Comparison of ENCODE assay signal across 8 cellular contexts in genomic region chr22:45240137-45240809, GRCh38. TPM values are rescaled to one million over a fixed set of nuclear protein-coding genes. Genes with fewer than 3 reads are reported as not detected.
DNase-seq lines count a peak whose midpoint lies in the region; ATAC-seq and TF ChIP-seq lines count a peak whose summit lies in the region.

No MANE protein-coding gene starts in this region.

- peak overlapping the region; percentile 92 for H3K27ac Mint-ChIP-seq in stimulated activated effector memory CD8-positive, alpha-beta T cell treated with anti-CD3 and anti-CD28 coated beads, Interleukin-12 subunit alpha, Interleukin-12 subunit beta, amount 100 ng/mL, for 72 hours

- no peaks in the 10 kb centered on the region for H3K9me3 ChIP-seq in SJCRH30 (replicated peaks)
- H3K9me3 ChIP-seq in mammary epithelial cell (replicated peaks; ENCODE audit: insufficient read depth, low read length): no peaks in the 10 kb centered on the region
- H3K9me3 ChIP-seq in left lung: no peaks in the 10 kb centered on the region

- H3K36me3 ChIP-seq in SJCRH30 (no peaks in the 10 kb centered on the region), mammary epithelial cell (ENCODE audit: insufficient read depth, low read length) (peaks cover 7% of the 10 kb centered on the region), left lung (peaks cover 0 to 19% of the 10 kb centered on the region in 2 donors)

- no peak for TF ChIP-seq CTCF in mammary epithelial cell (conservative IDR thresholded peaks at IDR 0.05 in 1 of 2, IDR thresholded peaks at IDR 0.05 in 1 of 2; ENCODE audit: extremely low read depth in 1 of 2, insufficient read depth in 1 of 2, low read depth in 1 of 2, low read length in 2 of 2)
- no peak for TF ChIP-seq CTCF in left lung (IDR thresholded peaks at IDR 0.05)

- H4K20me1 ChIP-seq in mammary epithelial cell (ENCODE audit: insufficient read depth, low read length): no peaks in the 10 kb centered on the region

- H3K4me3 ChIP-seq in SJCRH30: peak overlapping the region; percentile 66
- peak overlapping the region; percentile 91 to 96 (median 96) for H3K4me3 ChIP-seq in mammary epithelial cell (replicated peaks in 1 of 3; ENCODE audit: insufficient read depth in 1 of 3, low read depth in 2 of 3, low read length in 3 of 3)
- peak overlapping the region; percentile 49 to 69 for H3K4me3 ChIP-seq in left lung

- CTCF ChIA-PET in mammary epithelial cell (lab: Charles Lee; ENCODE audit: low non-redundant PET): no interaction called here

- peak overlapping the region; percentile 88 for H3K4me2 ChIP-seq in mammary epithelial cell (ENCODE audit: insufficient read depth, low read depth, low read length)

- ATAC-seq in left lung (peak; percentile 29), GM18858 (IDR thresholded peaks at IDR 0.05; ENCODE audit: unreplicated experiment) (no peak)
- ATAC-seq in stimulated activated effector memory CD8-positive, alpha-beta T cell treated with anti-CD3 and anti-CD28 coated beads, Interleukin-12 subunit alpha, Interleukin-12 subunit beta, amount 100 ng/mL, for 72 hours: peak; percentile 78

- H3K4me3 Mint-ChIP-seq in stimulated activated effector memory CD8-positive, alpha-beta T cell treated with anti-CD3 and anti-CD28 coated beads, Interleukin-12 subunit alpha, Interleukin-12 subunit beta, amount 100 ng/mL, for 72 hours: peak overlapping the region; percentile 92

- in situ Hi-C loops in mammary epithelial cell (cut with MboI; ENCODE audit: low sequenced_read_pairs in 2 of 2): no loop called here

- intact Hi-C loops in mammary epithelial cell (cut with micrococcal nuclease) (no loop called here), left lung (cut with DNase I) (no loop called here)

- dilution Hi-C loops in mammary epithelial cell (cut with HindIII; ENCODE audit: low sequenced_read_pairs): no loop called here

- H3K27me3 ChIP-seq in SJCRH30 (no peaks in the 10 kb centered on the region), mammary epithelial cell (ENCODE audit: insufficient read depth, low read length) (no peaks in the 10 kb centered on the region), left lung (no peaks in the 10 kb centered on the region)

- H3K27ac ChIP-seq in SJCRH30 (no peak overlapping the region), mammary epithelial cell (ENCODE audit: insufficient read depth, low read depth, low read length) (peak overlapping the region; percentile 60), left lung (peak overlapping the region in 1 of 2 donors; percentile 74)

- H3K9ac ChIP-seq in mammary epithelial cell (ENCODE audit: insufficient read depth, low read length): peak overlapping the region; percentile 84

- WGBS in mammary epithelial cell (ENCODE audit: low coverage, missing lambda C conversion rate): 0% methylated on average over 21 of the region's 72 CpGs

- no peaks in the 10 kb centered on the region for H3K9me3 Mint-ChIP-seq in stimulated activated effector memory CD8-positive, alpha-beta T cell treated with anti-CD3 and anti-CD28 coated beads, Interleukin-12 subunit alpha, Interleukin-12 subunit beta, amount 100 ng/mL, for 72 hours

- H3K4me1 ChIP-seq in SJCRH30: no peaks in the 10 kb centered on the region
- peaks cover 25% of the 10 kb centered on the region for H3K4me1 ChIP-seq in mammary epithelial cell (ENCODE audit: insufficient read depth, low read length)
- H3K4me1 ChIP-seq in left lung: peaks cover 14 to 80% of the 10 kb centered on the region in 2 donors

- H3K4me1 Mint-ChIP-seq in stimulated activated effector memory CD8-positive, alpha-beta T cell treated with anti-CD3 and anti-CD28 coated beads, Interleukin-12 subunit alpha, Interleukin-12 subunit beta, amount 100 ng/mL, for 72 hours: peaks cover 53% of the 10 kb centered on the region

- BruUV-seq in mammary epithelial cell (replicated peaks; lab: Mats Ljungman, UMichigan): no TSS peak

- H2AFZ ChIP-seq in mammary epithelial cell (ENCODE audit: low read depth, low read length): peak overlapping the region; percentile 69

- DNase-seq in activated effector memory CD4-positive, alpha-beta T cell treated with anti-CD3 and anti-CD28 coated beads, Interleukin-2, amount 50 U/mL, for 16 hours: peak; percentile 70
- no peak for DNase-seq in activated effector memory CD4-positive, alpha-beta T cell treated with Interleukin-2 at 50 U/mL for 16 hours
- DNase-seq in SJCRH30: peak; percentile 13 to 29
- peak; percentile 27 for DNase-seq in mammary epithelial cell
- peak in 1 of 2 donors; percentile 89 for DNase-seq in left lung
- DNase-seq in stimulated activated effector memory CD8-positive, alpha-beta T cell treated with anti-CD3 and anti-CD28 coated beads, Interleukin-12 subunit alpha, Interleukin-12 subunit beta, amount 100 ng/mL, for 72 hours (ENCODE audit: low spot score in 2 of 2): peak in 1 of 2 donors; percentile 70
- no peak for DNase-seq in NOMO-1 (lab: John Stamatoyannopoulos, UW; ENCODE audit: unreplicated experiment in 2 of 2)

- peaks cover 52% of the 10 kb centered on the region for H3K79me2 ChIP-seq in mammary epithelial cell (ENCODE audit: insufficient read depth, low read length)

- H3K36me3 Mint-ChIP-seq in stimulated activated effector memory CD8-positive, alpha-beta T cell treated with anti-CD3 and anti-CD28 coated beads, Interleukin-12 subunit alpha, Interleukin-12 subunit beta, amount 100 ng/mL, for 72 hours: peaks cover 19% of the 10 kb centered on the region

RNA-seq across cellular contexts. Expression of gene KIAA0930, which starts 0.4 kb away (rescaled TPM):
- total RNA-seq in SJCRH30 (2014; rRNA removed; shearing (Covaris generic)): 9.3 and 15.2 TPM in 2 replicates
- 100 to 1,000 TPM; 164 to 199 TPM for total RNA-seq in mammary epithelial cell
- polyA plus RNA-seq in mammary epithelial cell: 175 TPM
- polyA minus RNA-seq in mammary epithelial cell: 219 TPM
- total RNA-seq in left lung: 10 to 100 TPM; 58.9 to 78.8 TPM

RNA-seq across cellular contexts. Expression of gene UPK3A, which starts 44.5 kb away (rescaled TPM):
- not detected in 2 replicates for total RNA-seq in SJCRH30 (2014; rRNA removed; shearing (Covaris generic))
- total RNA-seq in mammary epithelial cell: not detected
- not detected for polyA plus RNA-seq in mammary epithelial cell
- polyA minus RNA-seq in mammary epithelial cell: not detected
- total RNA-seq in left lung: not detected

Comparison
In these comparisons a context has a peak if more than half of its experiments do, and no peak if none do; other contexts are left out.
1. DNase-seq: peak in activated effector memory CD4-positive, alpha-beta T cell treated with anti-CD3 and anti-CD28 coated beads, Interleukin-2, amount 50 U/mL, for 16 hours (single experiment), SJCRH30 (2 of 2) and mammary epithelial cell (single experiment); none in activated effector memory CD4-positive, alpha-beta T cell treated with Interleukin-2 at 50 U/mL for 16 hours (single experiment) and NOMO-1 (0 of 2).
2. Peak in every context shown above with its lines, with median percentiles within 50 percentile points of each other: H3K4me3 ChIP-seq.